8 cellular contexts compared by ENCODE assay signal in the genomic region with DNA sequence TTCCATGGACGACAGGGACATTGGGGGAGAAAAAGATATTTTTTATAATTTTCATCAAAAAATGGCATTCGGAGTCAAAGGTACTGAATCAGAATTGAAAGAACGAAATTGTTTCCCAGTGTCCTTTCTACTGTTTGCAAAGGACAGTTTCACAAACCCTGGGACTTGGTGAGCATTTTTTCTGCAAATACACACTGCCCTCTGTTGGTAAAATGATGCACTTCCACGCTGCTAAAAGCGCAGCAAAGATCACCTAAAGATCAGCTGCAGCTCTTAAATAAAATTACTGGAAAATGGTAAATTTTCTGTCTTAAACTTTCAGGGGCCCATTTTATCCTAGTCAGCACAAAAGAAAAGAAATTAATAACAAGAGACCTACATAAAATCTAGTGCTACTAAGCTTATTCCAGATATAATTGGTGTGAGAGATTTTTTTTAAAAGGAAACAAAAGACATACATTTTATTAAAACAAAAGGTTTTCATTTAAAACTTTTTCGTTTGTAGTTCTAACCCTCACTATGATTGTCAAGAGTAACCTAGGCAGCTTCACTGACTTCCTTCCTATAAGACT.
DNase-seq lines count a peak whose midpoint lies in the region; ATAC-seq and TF ChIP-seq lines count a peak whose summit lies in the region.

No MANE protein-coding gene starts in this region.

- no peaks in the 10 kb centered on the region for H3K4me1 ChIP-seq in ascending aorta
- no peaks in the 10 kb centered on the region for H3K4me1 ChIP-seq in thoracic aorta (ENCODE audit: control insufficient read depth in 1 of 2, low read depth in 2 of 2)

- ATAC-seq in thoracic aorta (ENCODE audit: insufficient number of reproducible peaks, low FRiP score, low read depth) (no peak), HG03025 (IDR thresholded peaks at IDR 0.05; ENCODE audit: low FRiP score, unreplicated experiment) (no peak)

- H3K9me3 ChIP-seq in ascending aorta (no peaks in the 10 kb centered on the region), thoracic aorta (no peaks in the 10 kb centered on the region)

- no peaks in the 10 kb centered on the region for H3K27me3 ChIP-seq in ascending aorta
- H3K27me3 ChIP-seq in thoracic aorta (replicated peaks; ENCODE audit: insufficient read depth), result no peaks in the 10 kb centered on the region

- TF ChIP-seq CTCF in HFF-Myc (IDR thresholded peaks at IDR 0.05; ENCODE audit: low read depth, low read length, missing control alignments) (peak; percentile 75), ascending aorta (IDR thresholded peaks at IDR 0.05) (peak in 2 of 3 experiments; percentile 74 to 76), thoracic aorta (IDR thresholded peaks at IDR 0.05) (peak; percentile 65)

- H3K27ac Mint-ChIP-seq in activated naive CD4-positive, alpha-beta T cell treated with anti-CD3 and anti-CD28 coated beads for 36 hours, result no peak overlapping the region

- H3K27ac ChIP-seq in ascending aorta (no peak overlapping the region), thoracic aorta (no peak overlapping the region)

- no peak overlapping the region for H3K4me3 Mint-ChIP-seq in activated naive CD4-positive, alpha-beta T cell treated with anti-CD3 and anti-CD28 coated beads for 36 hours

- DNase-seq in activated naive CD4-positive, alpha-beta T cell treated with anti-CD3 and anti-CD28 coated beads for 36 hours, result peak; percentile 12
- DNase-seq in activated naive CD4-positive, alpha-beta T cell (lab: John Stamatoyannopoulos, UW), result no peak
- peak; percentile 44 for DNase-seq in HFF-Myc (ENCODE audit: extremely low read depth, low read depth)
- DNase-seq in NCI-H2029 (lab: John Stamatoyannopoulos, UW), result peak; percentile 38
- no peak for DNase-seq in ascending aorta (ENCODE audit: low spot score in 2 of 2)
- DNase-seq in iris pigment epithelial cell (ENCODE audit: low read depth), result peak; percentile 63
- no peak for DNase-seq in thoracic aorta (ENCODE audit: low spot score)

- H3K36me3 ChIP-seq in ascending aorta (no peaks in the 10 kb centered on the region), thoracic aorta (no peaks in the 10 kb centered on the region)

- CTCF ChIA-PET in activated naive CD4-positive, alpha-beta T cell treated with anti-CD3 and anti-CD28 coated beads for 36 hours (lab: Charles Lee), result no interaction called here

- intact Hi-C loops in activated naive CD4-positive, alpha-beta T cell treated with anti-CD3 and anti-CD28 coated beads for 36 hours (cut with micrococcal nuclease), result loop anchor here (2.0 kb wide), 1 partner anchor 362 kb away; no protein-coding TSS in a partner anchor
- intact Hi-C loops in ascending aorta (cut with DNase I), result no loop called here

- H3K4me1 Mint-ChIP-seq in activated naive CD4-positive, alpha-beta T cell treated with anti-CD3 and anti-CD28 coated beads for 36 hours (ENCODE audit: low read depth), result no peaks in the 10 kb centered on the region

- peaks cover 2% of the 10 kb centered on the region for H3K9me3 Mint-ChIP-seq in activated naive CD4-positive, alpha-beta T cell treated with anti-CD3 and anti-CD28 coated beads for 36 hours

- H3K4me3 ChIP-seq in HFF-Myc (replicated peaks; ENCODE audit: low read depth, low read length) (no peak overlapping the region), ascending aorta (no peak overlapping the region), thoracic aorta (no peak overlapping the region)

- H3K36me3 Mint-ChIP-seq in activated naive CD4-positive, alpha-beta T cell treated with anti-CD3 and anti-CD28 coated beads for 36 hours (ENCODE audit: low read depth), result no peaks in the 10 kb centered on the region

- no peaks in the 10 kb centered on the region for H3K27me3 Mint-ChIP-seq in activated naive CD4-positive, alpha-beta T cell treated with anti-CD3 and anti-CD28 coated beads for 36 hours (ENCODE audit: low read depth)

Comparison
In these comparisons a context has a peak if more than half of its experiments do, and no peak if none do; other contexts are left out.
1. DNase-seq: peak in activated naive CD4-positive, alpha-beta T cell treated with anti-CD3 and anti-CD28 coated beads for 36 hours (single experiment), HFF-Myc (single experiment), NCI-H2029 (single experiment) and iris pigment epithelial cell (single experiment); none in activated naive CD4-positive, alpha-beta T cell (0 of 4), ascending aorta (0 of 2) and thoracic aorta (single experiment).
2. Peak in every context shown above with its lines, with median percentiles within 50 percentile points of each other: CTCF ChIP-seq.